Comparison of ENCODE assay signal across 1 cellular context in the genomic region with DNA sequence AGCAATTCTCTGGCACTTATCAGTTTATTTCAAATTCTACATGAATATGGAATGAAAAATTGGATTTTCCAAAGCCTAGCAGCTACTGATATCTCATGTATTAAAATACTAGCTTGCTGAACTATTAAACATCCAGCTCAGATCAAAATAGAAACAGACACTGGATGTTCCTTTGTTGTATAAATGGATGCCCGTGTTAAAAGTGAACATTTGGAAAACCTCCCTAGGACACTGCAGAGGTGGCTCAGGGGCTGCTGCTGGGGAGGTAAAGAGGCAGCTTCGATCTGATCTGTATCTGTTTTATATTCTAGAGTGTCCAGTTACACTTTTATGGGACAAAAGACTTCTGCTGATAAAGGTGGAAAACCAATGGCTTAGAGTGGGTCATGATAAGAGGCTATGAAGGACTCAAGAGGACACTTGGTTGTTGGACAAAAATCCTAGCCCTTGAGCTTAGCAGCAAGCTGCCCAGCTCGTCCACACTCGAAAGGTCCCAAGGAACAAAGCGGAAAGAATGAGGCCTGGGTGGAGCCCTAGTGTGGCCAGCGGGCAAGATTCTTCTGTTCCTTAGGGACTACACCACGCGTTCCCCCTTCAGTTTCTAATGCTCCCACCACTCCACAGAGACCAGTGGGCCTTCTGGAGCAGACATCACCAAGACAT.
TF ChIP-seq lines count a peak whose summit lies in the region.

No MANE protein-coding gene starts in this region.

TF ChIP-seq in IMR-90, 13 proteins besides CTCF, POLR2A, EP300 and RAD21:
- TF ChIP-seq RCOR1 (IDR thresholded peaks at IDR 0.05; ENCODE audit: insufficient replicate concordance, low read length) (no peak), SMC3 (IDR thresholded peaks at IDR 0.05; ENCODE audit: low read depth, low read length) (no peak), MXI1 (IDR thresholded peaks at IDR 0.05; ENCODE audit: borderline replicate concordance, low read depth, low read length) (no peak)
